In the genomic region with DNA sequence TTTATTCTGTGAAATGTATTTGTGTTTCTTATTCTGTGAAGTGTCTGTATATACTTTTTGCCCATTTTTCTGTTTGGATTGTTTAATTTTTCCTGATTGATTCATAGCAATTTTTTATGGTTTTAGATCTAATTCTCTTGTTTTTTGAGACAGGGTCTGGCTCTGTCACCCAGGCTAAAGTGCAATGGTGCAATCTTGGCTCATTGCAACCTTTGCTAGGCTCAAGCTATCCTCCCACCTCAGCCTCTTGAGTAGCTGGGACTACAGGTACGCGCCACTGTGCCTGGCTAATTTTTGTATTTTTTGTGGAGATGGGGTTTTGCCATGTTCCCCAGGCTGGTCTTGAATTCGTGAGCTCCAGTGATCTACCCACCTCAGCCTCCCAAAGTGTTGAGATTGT, we compare ENCODE assay signal across 21 cellular contexts. TPM values are rescaled to one million over a fixed set of nuclear protein-coding genes. Genes with fewer than 3 reads are reported as not detected.
DNase-seq lines count a peak whose midpoint lies in the region; ATAC-seq, FAIRE-seq and TF ChIP-seq lines count a peak whose summit lies in the region.
"Had no signal": no experiment of that assay in that cellular context is flagged by ENCODE, and none has a peak within 500 bp of the region (broad histone marks: within the 10 kb centered on the region; RNA-seq: fewer than 3 reads in every experiment).

No MANE protein-coding gene starts in this region.

- TF ChIP-seq RAD21 in liver (IDR thresholded peaks at IDR 0.05) (no peak), HepG2 (CRISPR knock-in tag; IDR thresholded peaks at IDR 0.05) (no peak)

- TF ChIP-seq POLR2A in HepG2 (IDR thresholded peaks at IDR 0.05; ENCODE audit: insufficient read depth in 1 of 2, low read depth in 2 of 2, low read length in 2 of 2): no peak

- peaks cover 5% of the 10 kb centered on the region; the same call in 1 of the 2 replicates for H4K20me1 ChIP-seq in HepG2 (ENCODE audit: insufficient read depth, low read length)

- H3K9me3 ChIP-seq in liver (ENCODE audit: control insufficient read depth in 4 of 4, low read length in 3 of 4) (no peaks in the 10 kb centered on the region), HepG2 (ENCODE audit: low read length) (no peaks in the 10 kb centered on the region)
- H3K9me3 ChIP-seq: A549, Caco-2 had no signal

- no peak for FAIRE-seq in HepG2 (lab: Jason Lieb, UNC)
- FAIRE-seq: A549, D721Med, G401.6, GM12891, GM19239 had no signal

- 95% methylated on average over 3 of the region's 3 CpGs for WGBS in liver
- WGBS in HepG2 (ENCODE audit: low lambda C conversion rate): 94% methylated on average over 3 of the region's 3 CpGs

- H3K4me3 ChIP-seq in liver (ENCODE audit: low read depth in 1 of 3, low read length in 3 of 3) (no peak overlapping the region), HepG2 (replicated peaks in 1 of 3; ENCODE audit: insufficient read depth in 1 of 3, low read depth in 2 of 3, low read length in 3 of 3) (no peak overlapping the region)
- H3K4me3 ChIP-seq: A549; BLaER1 treated with 17β-estradiol and CSF1 and Interleukin-3, amounts not matched to agents 10 nM and 100 nM had no signal

- BruUV-seq in HepG2 (replicated peaks; lab: Mats Ljungman, UMichigan): no TSS peak

- H3K27ac ChIP-seq in liver (ENCODE audit: low read depth in 1 of 2, low read length in 2 of 2): no peak overlapping the region
- H3K27ac ChIP-seq in HepG2 (ENCODE audit: extremely low read length, insufficient read depth, low read length): no peak overlapping the region
- H3K27ac ChIP-seq: A549; BLaER1 treated with 17β-estradiol and CSF1 and Interleukin-3, amounts not matched to agents 10 nM and 100 nM; C4-2B had no signal

- ATAC-seq in HepG2: no peak
- ATAC-seq in left lobe of liver: peak; percentile 76
- ATAC-seq: A549; CD8-positive, alpha-beta T cell had no signal

- H3K9ac ChIP-seq in liver (ENCODE audit: low read depth in 1 of 2, low read length in 2 of 2): no peak overlapping the region
- H3K9ac ChIP-seq in HepG2 (ENCODE audit: insufficient read depth, low read depth, low read length): no peak overlapping the region
- H3K9ac ChIP-seq: BLaER1 treated with 17β-estradiol and CSF1 and Interleukin-3, amounts not matched to agents 10 nM and 100 nM had no signal

- in situ Hi-C loops in HepG2 (cut with HindIII; ENCODE audit: extremely low pct_ligation_motif_present, low pct_unique_long_range_greater_than_20kb): no loop called here

- CTCF ChIA-PET in HepG2 (lab: Yijun Ruan, JAX; ENCODE audit: low intra/inter-chr PET ratio, low total read pairs): no interaction called here

- H3K36me3 ChIP-seq in liver (ENCODE audit: control insufficient read depth in 4 of 4, insufficient read depth in 3 of 4, low read depth in 1 of 4, low read length in 3 of 4) (no peaks in the 10 kb centered on the region), HepG2 (replicated peaks in 1 of 2; ENCODE audit: control insufficient read depth in 1 of 2, insufficient read depth in 2 of 2, low read length in 2 of 2) (no peaks in the 10 kb centered on the region)

- no peak for TF ChIP-seq EP300 in HepG2 (IDR thresholded peaks at IDR 0.05; ENCODE audit: low read depth in 2 of 2, low read length in 2 of 2)
- TF ChIP-seq EP300 in HepG2 (CRISPR knock-in tag; IDR thresholded peaks at IDR 0.05; ENCODE audit: borderline replicate concordance): no peak

- intact Hi-C loops in HepG2 (cut with micrococcal nuclease; ENCODE audit: unreplicated experiment): no loop called here

- no peak for TF ChIP-seq CTCF in liver (IDR thresholded peaks at IDR 0.05; ENCODE audit: low read depth, low read length, missing input control)
- TF ChIP-seq CTCF in HepG2 (CRISPR knock-in tag; IDR thresholded peaks at IDR 0.05): no peak

- peaks cover 3 to 22% (median 16%) of the 10 kb centered on the region in 4 donors for H3K4me1 ChIP-seq in liver (ENCODE audit: control insufficient read depth in 4 of 4, insufficient read depth in 4 of 4, low read length in 3 of 4)
- H3K4me1 ChIP-seq in HepG2 (ENCODE audit: insufficient read depth, low read length): peaks cover 26% of the 10 kb centered on the region

- H3K27me3 ChIP-seq in liver (ENCODE audit: control insufficient read depth in 4 of 4, insufficient read depth in 4 of 4, low read length in 3 of 4): no peaks in the 10 kb centered on the region
- H3K27me3 ChIP-seq in HepG2 (ENCODE audit: control insufficient read depth in 1 of 2, insufficient read depth in 2 of 2, low read length in 2 of 2): no peaks in the 10 kb centered on the region
- H3K27me3 ChIP-seq: BLaER1 treated with 17β-estradiol and CSF1 and Interleukin-3, amounts not matched to agents 10 nM and 100 nM had no signal

- H3K4me2 ChIP-seq in HepG2 (ENCODE audit: low read depth, low read length): no peak overlapping the region
- H3K4me2 ChIP-seq: A549; BLaER1 treated with 17β-estradiol and CSF1 and Interleukin-3, amounts not matched to agents 10 nM and 100 nM had no signal

- POLR2A ChIA-PET in HepG2 (lab: Yijun Ruan, JAX): no interaction called here

- peaks cover 52% of the 10 kb centered on the region for H3K79me2 ChIP-seq in HepG2 (ENCODE audit: insufficient read depth, low read length)

- DNase-seq in HepG2 (ENCODE audit: low spot score) (no peak), left lobe of liver (ENCODE audit: low spot score) (no peak), superior temporal gyrus (ENCODE audit: extremely low spot score) (peak; percentile 7), NCI-H526 (lab: John Stamatoyannopoulos, UW) (no peak), NCI-H524 treated with DMSO at 0.1 percent for 48 hours (lab: John Stamatoyannopoulos, UW) (no peak)
- DNase-seq: 8988T; AML-193; Caco-2; Calu3; CD4-positive, alpha-beta T cell; CD8-positive, alpha-beta T cell; DMS79 treated with DMSO at 0.1 percent for 48 hours; GF-D8 had no signal

- no peak overlapping the region for H2AFZ ChIP-seq in HepG2 (ENCODE audit: low read length)

TF ChIP-seq in liver, 16 proteins besides CTCF, POLR2A, EP300 and RAD21:
- TF ChIP-seq HNF4A (conservative IDR thresholded peaks at IDR 0.05) (peak; percentile 32 to 77), RXRA (IDR thresholded peaks at IDR 0.05) (no peak)

TF ChIP-seq in HepG2, 621 proteins besides CTCF, POLR2A, EP300 and RAD21:
- TF ChIP-seq, protein P1, sequence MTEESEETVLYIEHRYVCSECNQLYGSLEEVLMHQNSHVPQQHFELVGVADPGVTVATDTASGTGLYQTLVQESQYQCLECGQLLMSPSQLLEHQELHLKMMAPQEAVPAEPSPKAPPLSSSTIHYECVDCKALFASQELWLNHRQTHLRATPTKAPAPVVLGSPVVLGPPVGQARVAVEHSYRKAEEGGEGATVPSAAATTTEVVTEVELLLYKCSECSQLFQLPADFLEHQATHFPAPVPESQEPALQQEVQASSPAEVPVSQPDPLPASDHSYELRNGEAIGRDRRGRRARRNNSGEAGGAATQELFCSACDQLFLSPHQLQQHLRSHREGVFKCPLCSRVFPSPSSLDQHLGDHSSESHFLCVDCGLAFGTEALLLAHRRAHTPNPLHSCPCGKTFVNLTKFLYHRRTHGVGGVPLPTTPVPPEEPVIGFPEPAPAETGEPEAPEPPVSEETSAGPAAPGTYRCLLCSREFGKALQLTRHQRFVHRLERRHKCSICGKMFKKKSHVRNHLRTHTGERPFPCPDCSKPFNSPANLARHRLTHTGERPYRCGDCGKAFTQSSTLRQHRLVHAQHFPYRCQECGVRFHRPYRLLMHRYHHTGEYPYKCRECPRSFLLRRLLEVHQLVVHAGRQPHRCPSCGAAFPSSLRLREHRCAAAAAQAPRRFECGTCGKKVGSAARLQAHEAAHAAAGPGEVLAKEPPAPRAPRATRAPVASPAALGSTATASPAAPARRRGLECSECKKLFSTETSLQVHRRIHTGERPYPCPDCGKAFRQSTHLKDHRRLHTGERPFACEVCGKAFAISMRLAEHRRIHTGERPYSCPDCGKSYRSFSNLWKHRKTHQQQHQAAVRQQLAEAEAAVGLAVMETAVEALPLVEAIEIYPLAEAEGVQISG (CRISPR knock-in tag; IDR thresholded peaks at IDR 0.05): no peak
TF ChIP-seq in HepG2: peak in this region for 0.

RNA-seq across cellular contexts. Expression of a gene that starts 31.5 kb away (rescaled TPM):
- total RNA-seq in liver: 10 to 100 TPM; 18.5 to 42.6 TPM
- polyA plus RNA-seq in liver: 1 to 10 TPM; 4.6 to 8.4 TPM
- 21.5 and 35.4 TPM in 2 replicates for total RNA-seq in HepG2 (2016; rRNA removed; fragmentation: Illumina TruSeq; extraction: Trizol)
- total RNA-seq in HepG2 (2016; cell fraction: cytosol; rRNA removed; fragmentation: Illumina TruSeq; extraction: Trizol; ENCODE audit: low read depth): 17.1 and 28.3 TPM in 2 replicates
- 18.5 and 33.9 TPM in 2 replicates for total RNA-seq in HepG2 (2016; cell fraction: insoluble cytoplasmic fraction; rRNA removed; fragmentation: Illumina TruSeq; extraction: Trizol)
- total RNA-seq in HepG2 (2016; cell fraction: membrane; rRNA removed; fragmentation: Illumina TruSeq; extraction: Trizol): 11.5 and 14.4 TPM in 2 replicates
- 47.7 and 52.4 TPM in 2 replicates for total RNA-seq in HepG2 (2016; cell fraction: nucleus; rRNA removed; fragmentation: Illumina TruSeq; extraction: Trizol)
- 26.5 and 26.8 TPM in 2 replicates for polyA plus RNA-seq in HepG2 (2011; rRNA removed)
- 14.5 and 21.4 TPM in 2 replicates for polyA plus RNA-seq in HepG2 (2011; cell fraction: cytosol; rRNA removed)
- polyA plus RNA-seq in HepG2 (2011; cell fraction: nucleus; rRNA removed): 41.8 and 42.7 TPM in 2 replicates
- 15.1 and 18.4 TPM in 2 replicates for polyA plus RNA-seq in HepG2 (2012)
- polyA plus RNA-seq in HepG2 (2016; cell fraction: cytosol; fragmentation: Illumina TruSeq; extraction: Trizol; ENCODE audit: low read depth): 0.50 and 0.57 TPM in 2 replicates
- polyA plus RNA-seq in HepG2 (2016; cell fraction: insoluble cytoplasmic fraction; fragmentation: Illumina TruSeq; extraction: Trizol; ENCODE audit: low read depth): 19.3 and 19.5 TPM in 2 replicates
- polyA plus RNA-seq in HepG2 (2016; cell fraction: membrane; fragmentation: Illumina TruSeq; extraction: Trizol; ENCODE audit: low read depth): 1.2 and 1.3 TPM in 2 replicates
- polyA plus RNA-seq in HepG2 (2016; cell fraction: nucleus; fragmentation: Illumina TruSeq; extraction: Trizol; ENCODE audit: insufficient read depth, low read depth): 19.1 and 25.9 TPM in 2 replicates
- 108 and 118 TPM in 2 replicates for polyA minus RNA-seq in HepG2 (2011; rRNA and poly(A)+ RNA removed; ENCODE audit: low replicate concordance)
- 59.6 and 76.9 TPM in 2 replicates for polyA minus RNA-seq in HepG2 (2011; cell fraction: cytosol; rRNA and poly(A)+ RNA removed)
- 229 and 246 TPM in 2 replicates for polyA minus RNA-seq in HepG2 (2011; cell fraction: nucleus; rRNA and poly(A)+ RNA removed)
- 20.4 TPM for total RNA-seq in left lobe of liver
